ENCODE assay signal across 1 cellular context in the genomic region with DNA sequence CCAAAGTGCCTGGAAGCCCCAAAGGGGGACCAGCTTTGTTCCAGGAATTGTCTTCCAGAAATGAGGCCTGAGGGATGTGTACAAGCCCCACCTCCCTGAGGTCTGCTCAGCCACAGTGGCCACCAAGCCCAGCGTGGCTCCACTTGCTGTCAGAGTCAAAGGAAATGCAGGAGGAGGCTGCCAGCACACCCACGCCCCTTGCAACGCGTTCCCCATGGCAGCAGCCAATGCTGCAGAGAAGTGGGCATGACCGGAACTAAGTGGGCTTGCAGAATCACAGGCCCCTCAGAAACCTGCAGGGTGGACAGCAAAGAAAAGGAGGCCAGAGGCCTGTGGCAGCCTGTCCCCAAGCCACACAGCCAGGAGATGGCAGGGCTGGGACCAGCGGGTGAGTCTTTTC.
TF ChIP-seq lines count a peak whose summit lies in the region.

No MANE protein-coding gene starts in this region.

TF ChIP-seq in H1, 55 proteins besides CTCF, POLR2A, EP300 and RAD21 (continued from another document):
- TF ChIP-seq, protein P1, sequence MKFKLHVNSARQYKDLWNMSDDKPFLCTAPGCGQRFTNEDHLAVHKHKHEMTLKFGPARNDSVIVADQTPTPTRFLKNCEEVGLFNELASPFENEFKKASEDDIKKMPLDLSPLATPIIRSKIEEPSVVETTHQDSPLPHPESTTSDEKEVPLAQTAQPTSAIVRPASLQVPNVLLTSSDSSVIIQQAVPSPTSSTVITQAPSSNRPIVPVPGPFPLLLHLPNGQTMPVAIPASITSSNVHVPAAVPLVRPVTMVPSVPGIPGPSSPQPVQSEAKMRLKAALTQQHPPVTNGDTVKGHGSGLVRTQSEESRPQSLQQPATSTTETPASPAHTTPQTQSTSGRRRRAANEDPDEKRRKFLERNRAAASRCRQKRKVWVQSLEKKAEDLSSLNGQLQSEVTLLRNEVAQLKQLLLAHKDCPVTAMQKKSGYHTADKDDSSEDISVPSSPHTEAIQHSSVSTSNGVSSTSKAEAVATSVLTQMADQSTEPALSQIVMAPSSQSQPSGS (IDR thresholded peaks at IDR 0.05; ENCODE audit: low read length) = no peak
- TF ChIP-seq HDAC2 (IDR thresholded peaks at IDR 0.05; ENCODE audit: borderline replicate concordance in 1 of 2, low read depth in 2 of 2, low read length in 2 of 2) = no peak
- TF ChIP-seq EZH2 (IDR thresholded peaks at IDR 0.05; ENCODE audit: low read depth, low read length, severe bottlenecking) = no peak
- no peak for TF ChIP-seq RXRA (IDR thresholded peaks at IDR 0.05; ENCODE audit: insufficient read depth, low read depth, low read length)
- no peak for TF ChIP-seq CHD2 (IDR thresholded peaks at IDR 0.05; ENCODE audit: low read length)
- no peak for TF ChIP-seq CEBPB (IDR thresholded peaks at IDR 0.05; ENCODE audit: low read depth, low read length)
- no peak for TF ChIP-seq YY1 (IDR thresholded peaks at IDR 0.05; ENCODE audit: low read depth, low read length)
- TF ChIP-seq CREB1 (IDR thresholded peaks at IDR 0.05) = no peak
- TF ChIP-seq SIN3A (conservative IDR thresholded peaks at IDR 0.05 in 1 of 2, IDR thresholded peaks at IDR 0.05 in 1 of 2; ENCODE audit: low read depth in 1 of 2, low read length in 2 of 2) = no peak
- TF ChIP-seq HDAC6 (IDR thresholded peaks at IDR 0.05; ENCODE audit: low read depth, low read length) = no peak
- TF ChIP-seq TEAD4 (IDR thresholded peaks at IDR 0.05; ENCODE audit: low read depth, low read length) = no peak
